Comparison of ENCODE assay signal across 14 cellular contexts in genomic region chr10:7610651-7611389, GRCh38. TPM values are rescaled to one million over a fixed set of nuclear protein-coding genes. Genes with fewer than 3 reads are reported as not detected.
DNase-seq lines count a peak whose midpoint lies in the region; ATAC-seq, FAIRE-seq and TF ChIP-seq lines count a peak whose summit lies in the region.
"Had no signal": no experiment of that assay in that cellular context is flagged by ENCODE, and none has a peak within 500 bp of the region (broad histone marks: within the 10 kb centered on the region; RNA-seq: fewer than 3 reads in every experiment).

No MANE protein-coding gene starts in this region.

- no peak overlapping the region for H3K27ac Mint-ChIP-seq in activated naive CD8-positive, alpha-beta T cell treated with anti-CD3 and anti-CD28 coated beads for 36 hours
- H3K27ac Mint-ChIP-seq: activated T-cell treated with anti-CD3 and anti-CD28 coated beads, Interleukin-2, amount 50 U/mL, for 24 hours had no signal

- 77 to 88% methylated on average over 7 of the region's 7 CpGs for WGBS in lung, 2 donors
- WGBS in small intestine, 3 donors = 67 to 81% (median 81%) methylated on average over 7 of the region's 7 CpGs

- H3K4me1 ChIP-seq in lung (ENCODE audit: control insufficient read depth in 2 of 2, insufficient read depth in 2 of 2, low read length in 2 of 2) (no peaks in the 10 kb centered on the region), small intestine (ENCODE audit: control insufficient read depth in 2 of 2, insufficient read depth in 1 of 2, low read depth in 1 of 2, low read length in 1 of 2) (no peaks in the 10 kb centered on the region)

- no peaks in the 10 kb centered on the region for H3K27me3 Mint-ChIP-seq in activated naive CD8-positive, alpha-beta T cell treated with anti-CD3 and anti-CD28 coated beads for 36 hours
- H3K27me3 Mint-ChIP-seq: activated T-cell treated with anti-CD3 and anti-CD28 coated beads, Interleukin-2, amount 50 U/mL, for 24 hours had no signal

- no peaks in the 10 kb centered on the region for H3K36me3 Mint-ChIP-seq in activated naive CD8-positive, alpha-beta T cell treated with anti-CD3 and anti-CD28 coated beads for 36 hours

- H3K4me3 Mint-ChIP-seq in activated naive CD8-positive, alpha-beta T cell treated with anti-CD3 and anti-CD28 coated beads for 36 hours = no peak overlapping the region
- H3K4me3 Mint-ChIP-seq: activated T-cell treated with anti-CD3 and anti-CD28 coated beads, Interleukin-2, amount 50 U/mL, for 24 hours; nephron had no signal

- intact Hi-C loops in Right ventricle myocardium inferior (cut with DNase I) = no loop called here
- intact Hi-C loops in cardiac septum (cut with DNase I) = no loop called here

- H3K27me3 ChIP-seq in lung (ENCODE audit: control insufficient read depth, insufficient read depth) = no peaks in the 10 kb centered on the region
- no peaks in the 10 kb centered on the region for H3K27me3 ChIP-seq in small intestine (ENCODE audit: control insufficient read depth in 2 of 2, insufficient read depth in 2 of 2, low read length in 2 of 2)

- ATAC-seq in Right ventricle myocardium inferior (peak; percentile 66), lung (ENCODE audit: insufficient read depth, low FRiP score) (peak; percentile 30), HG03045 (IDR thresholded peaks at IDR 0.05; ENCODE audit: unreplicated experiment) (no peak)

- H3K4me1 Mint-ChIP-seq in activated naive CD8-positive, alpha-beta T cell treated with anti-CD3 and anti-CD28 coated beads for 36 hours = no peaks in the 10 kb centered on the region

- TF ChIP-seq POLR2A in GM12891 (IDR thresholded peaks at IDR 0.05; ENCODE audit: low read depth, low read length) = no peak

- FAIRE-seq in small intestine (lab: Jason Lieb, UNC) = no peak
- no peak for FAIRE-seq in GM12891 (lab: Jason Lieb, UNC)

- H3K27ac ChIP-seq in lung (ENCODE audit: low read depth in 1 of 2, low read length in 1 of 2) = no peak overlapping the region
- no peak overlapping the region for H3K27ac ChIP-seq in small intestine (ENCODE audit: low read depth in 1 of 2, low read length in 1 of 2)

- H3K9me3 ChIP-seq in lung (ENCODE audit: control insufficient read depth in 2 of 2, insufficient read depth in 1 of 2, low read length in 1 of 2) (no peaks in the 10 kb centered on the region), small intestine (ENCODE audit: control insufficient read depth, low read depth) (no peaks in the 10 kb centered on the region)

- H3K9me3 Mint-ChIP-seq in activated naive CD8-positive, alpha-beta T cell treated with anti-CD3 and anti-CD28 coated beads for 36 hours = no peaks in the 10 kb centered on the region
- H3K9me3 Mint-ChIP-seq: activated T-cell treated with anti-CD3 and anti-CD28 coated beads, Interleukin-2, amount 50 U/mL, for 24 hours; nephron had no signal

- H3K36me3 ChIP-seq in lung (ENCODE audit: control insufficient read depth in 2 of 2, insufficient read depth in 2 of 2, low read length in 2 of 2) = peaks cover 0 to under 1% of the 10 kb centered on the region in 2 donors
- H3K36me3 ChIP-seq in small intestine (ENCODE audit: control insufficient read depth in 2 of 2, insufficient read depth in 2 of 2, low read length in 2 of 2) = no peaks in the 10 kb centered on the region

- DNase-seq in Right ventricle myocardium inferior (ENCODE audit: missing footprints) = no peak
- DNase-seq in cardiac septum (ENCODE audit: low spot score) = no peak
- DNase-seq in cerebellum (ENCODE audit: low spot score) = peak; percentile 34
- DNase-seq in lung (ENCODE audit: low spot score) = peak; percentile 49
- DNase-seq in activated naive CD8-positive, alpha-beta T cell treated with anti-CD3 and anti-CD28 coated beads for 36 hours = no peak
- DNase-seq in small intestine = no peak
- DNase-seq in GM12891 (ENCODE audit: insufficient read length, low spot score) = no peak
- DNase-seq: activated T-cell treated with anti-CD3 and anti-CD28 coated beads, Interleukin-2, amount 50 U/mL, for 24 hours; cortex of kidney; GF-D8; NCI-H1105 treated with DMSO at 0.1 percent for 48 hours; stimulated activated naive CD4-positive, alpha-beta T cell treated with Interleukin-2 at 50 U/mL for 16 hours had no signal

- H3K4me3 ChIP-seq in lung (no peak overlapping the region), small intestine (ENCODE audit: low read depth in 1 of 2, low read length in 2 of 2) (no peak overlapping the region)

- TF ChIP-seq CTCF in lung (IDR thresholded peaks at IDR 0.05; ENCODE audit: control extremely low read depth, extremely low read depth) = no peak

TF ChIP-seq in GM12891, 5 proteins besides CTCF, POLR2A, EP300 and RAD21:
- TF ChIP-seq PAX5 (IDR thresholded peaks at IDR 0.05; ENCODE audit: insufficient read depth, low read length, severe bottlenecking) (no peak), SPI1 (IDR thresholded peaks at IDR 0.05; ENCODE audit: low read depth, low read length) (no peak), TAF1 (IDR thresholded peaks at IDR 0.05; ENCODE audit: low read depth, low read length) (no peak), POLR2AphosphoS5 (IDR thresholded peaks at IDR 0.05; ENCODE audit: low read depth, low read length) (no peak), POU2F2 (IDR thresholded peaks at IDR 0.05; ENCODE audit: low read depth, low read length) (no peak)
TF ChIP-seq in GM12891: peak in this region for 0.

RNA-seq across cellular contexts. Expression of gene ITIH5, which starts 55.9 kb away (rescaled TPM):
- total RNA-seq in Right ventricle myocardium inferior = 10.3 TPM
- total RNA-seq in cardiac septum = 8.4 TPM
- total RNA-seq in cerebellum = 19.4 TPM
- total RNA-seq in lung = 10 to 100 TPM; 10.9 to 68.5 TPM
- polyA plus RNA-seq in lung = 1 to 10 TPM in 1 of 2 donors, under 1 TPM in 1; 0.88 to 1.9 TPM
- not detected for total RNA-seq in activated naive CD8-positive, alpha-beta T cell treated with anti-CD3 and anti-CD28 coated beads for 36 hours
- polyA plus RNA-seq in small intestine = 1 to 10 TPM in 2 of 3 donors, under 1 TPM in 1; 0.54 to 5.8 (median 1.1) TPM
- 0.04 TPM for polyA plus RNA-seq in GM12891 (2012; ENCODE audit: low read depth, missing spikeins)

Comparison
In these comparisons a context has a peak if more than half of its experiments do, and no peak if none do; other contexts are left out.
1. DNase-seq: peak in cerebellum (single experiment) and lung (single experiment); none in Right ventricle myocardium inferior (single experiment), cardiac septum (single experiment), activated naive CD8-positive, alpha-beta T cell treated with anti-CD3 and anti-CD28 coated beads for 36 hours (single experiment), small intestine (single experiment) and GM12891 (single experiment).